ENCODE assay signal across 8 cellular contexts in the genomic region with DNA sequence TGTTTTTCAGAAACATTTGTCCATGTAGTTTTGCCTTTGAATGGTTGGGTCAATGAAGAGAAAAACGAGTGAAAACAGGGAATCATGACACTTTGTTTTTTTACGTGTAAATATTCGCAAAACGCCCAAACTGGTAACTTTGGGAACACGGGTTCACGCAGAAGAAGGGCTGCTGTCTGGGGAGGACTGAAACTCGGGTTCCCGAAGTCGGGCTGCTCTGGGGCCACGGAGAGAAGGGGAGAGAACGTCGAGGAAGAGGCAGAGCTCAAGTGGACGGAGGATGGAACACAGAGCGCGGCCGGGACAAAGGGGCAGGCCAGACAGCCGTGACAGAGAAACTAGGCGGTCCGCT. TPM values are rescaled to one million over a fixed set of nuclear protein-coding genes. Genes with fewer than 3 reads are reported as not detected.
DNase-seq lines count a peak whose midpoint lies in the region; ATAC-seq, FAIRE-seq and TF ChIP-seq lines count a peak whose summit lies in the region.

No MANE protein-coding gene starts in this region.

- peak; percentile 71 for DNase-seq in D341Med (ENCODE audit: low spot score)
- no peak for DNase-seq in astrocyte of the cerebellum (ENCODE audit: low read depth)
- no peak for DNase-seq in NCI-H226
- DNase-seq in frontal cortex (ENCODE audit: low spot score in 2 of 2): no peak

- FAIRE-seq in frontal cortex (lab: Jason Lieb, UNC): no peak

- H3K4me1 ChIP-seq in stomach smooth muscle (ENCODE audit: control insufficient read depth, insufficient read depth, low read length): peaks cover 9% of the 10 kb centered on the region

- TF ChIP-seq CTCF in astrocyte of the cerebellum (IDR thresholded peaks at IDR 0.05; ENCODE audit: low read depth, low read length, missing control alignments): no peak

- H3K4me3 ChIP-seq in astrocyte of the cerebellum (ENCODE audit: low read depth, low read length) (peak overlapping the region; percentile 61), stomach smooth muscle (ENCODE audit: low read length in 2 of 2) (peak overlapping the region; percentile 78 to 80)

- no peak for TF ChIP-seq EP300 in Ishikawa (IDR thresholded peaks at IDR 0.05; ENCODE audit: borderline replicate concordance)

- ATAC-seq in GM19468 (IDR thresholded peaks at IDR 0.05; ENCODE audit: extremely low read depth, unreplicated experiment): peak; percentile 13

- in situ Hi-C loops in astrocyte of the cerebellum (cut with HindIII; ENCODE audit: low sequenced_read_pairs): loop anchor here (25.0 kb wide), 1 partner anchor 353 kb away; no protein-coding TSS in a partner anchor

- peak overlapping the region; percentile 77 to 86 for H3K9ac ChIP-seq in stomach smooth muscle (ENCODE audit: low read length in 2 of 2)

- H3K27me3 ChIP-seq in layer of hippocampus (ENCODE audit: control insufficient read depth, insufficient read depth, low read length): no peaks in the 10 kb centered on the region
- no peaks in the 10 kb centered on the region for H3K27me3 ChIP-seq in stomach smooth muscle (ENCODE audit: control insufficient read depth in 1 of 2, insufficient read depth in 2 of 2, low read length in 2 of 2)

- TF ChIP-seq RAD21 in Ishikawa (IDR thresholded peaks at IDR 0.05; ENCODE audit: low read depth): no peak

- H3K36me3 ChIP-seq in stomach smooth muscle (ENCODE audit: control insufficient read depth in 2 of 2, insufficient read depth in 2 of 2, low read length in 2 of 2): no peaks in the 10 kb centered on the region

- no peaks in the 10 kb centered on the region for H3K9me3 ChIP-seq in stomach smooth muscle (ENCODE audit: control insufficient read depth in 2 of 2, low read length in 2 of 2)

- H3K27ac ChIP-seq in layer of hippocampus (ENCODE audit: low read depth, low read length) (peak overlapping the region; percentile 98), stomach smooth muscle (ENCODE audit: low read length) (peak overlapping the region; percentile 85)

TF ChIP-seq in Ishikawa, 13 proteins besides CTCF, POLR2A, EP300 and RAD21:
- TF ChIP-seq EGR1 (IDR thresholded peaks at IDR 0.05) (no peak), TAF1 (IDR thresholded peaks at IDR 0.05; ENCODE audit: low read depth) (0 out of 2 replicates have a peak, but pooled peaks have one; percentile 11)

RNA-seq across cellular contexts. Expression of gene SETD9, which starts 0.5 kb away (rescaled TPM):
- 2.0 TPM for total RNA-seq in frontal cortex

RNA-seq across cellular contexts. Expression of gene MIER3, which starts 43.0 kb away (rescaled TPM):
- 52.2 TPM for total RNA-seq in frontal cortex
